In genomic region chr12:120836119-120836684, GRCh38 we compare ENCODE assay signal across 1 cellular context.
TF ChIP-seq lines count a peak whose summit lies in the region.

No MANE protein-coding gene starts in this region.

TF ChIP-seq in GM23338, 12 proteins besides CTCF, POLR2A, EP300 and RAD21 (continued from another document):
- TF ChIP-seq, protein P1, sequence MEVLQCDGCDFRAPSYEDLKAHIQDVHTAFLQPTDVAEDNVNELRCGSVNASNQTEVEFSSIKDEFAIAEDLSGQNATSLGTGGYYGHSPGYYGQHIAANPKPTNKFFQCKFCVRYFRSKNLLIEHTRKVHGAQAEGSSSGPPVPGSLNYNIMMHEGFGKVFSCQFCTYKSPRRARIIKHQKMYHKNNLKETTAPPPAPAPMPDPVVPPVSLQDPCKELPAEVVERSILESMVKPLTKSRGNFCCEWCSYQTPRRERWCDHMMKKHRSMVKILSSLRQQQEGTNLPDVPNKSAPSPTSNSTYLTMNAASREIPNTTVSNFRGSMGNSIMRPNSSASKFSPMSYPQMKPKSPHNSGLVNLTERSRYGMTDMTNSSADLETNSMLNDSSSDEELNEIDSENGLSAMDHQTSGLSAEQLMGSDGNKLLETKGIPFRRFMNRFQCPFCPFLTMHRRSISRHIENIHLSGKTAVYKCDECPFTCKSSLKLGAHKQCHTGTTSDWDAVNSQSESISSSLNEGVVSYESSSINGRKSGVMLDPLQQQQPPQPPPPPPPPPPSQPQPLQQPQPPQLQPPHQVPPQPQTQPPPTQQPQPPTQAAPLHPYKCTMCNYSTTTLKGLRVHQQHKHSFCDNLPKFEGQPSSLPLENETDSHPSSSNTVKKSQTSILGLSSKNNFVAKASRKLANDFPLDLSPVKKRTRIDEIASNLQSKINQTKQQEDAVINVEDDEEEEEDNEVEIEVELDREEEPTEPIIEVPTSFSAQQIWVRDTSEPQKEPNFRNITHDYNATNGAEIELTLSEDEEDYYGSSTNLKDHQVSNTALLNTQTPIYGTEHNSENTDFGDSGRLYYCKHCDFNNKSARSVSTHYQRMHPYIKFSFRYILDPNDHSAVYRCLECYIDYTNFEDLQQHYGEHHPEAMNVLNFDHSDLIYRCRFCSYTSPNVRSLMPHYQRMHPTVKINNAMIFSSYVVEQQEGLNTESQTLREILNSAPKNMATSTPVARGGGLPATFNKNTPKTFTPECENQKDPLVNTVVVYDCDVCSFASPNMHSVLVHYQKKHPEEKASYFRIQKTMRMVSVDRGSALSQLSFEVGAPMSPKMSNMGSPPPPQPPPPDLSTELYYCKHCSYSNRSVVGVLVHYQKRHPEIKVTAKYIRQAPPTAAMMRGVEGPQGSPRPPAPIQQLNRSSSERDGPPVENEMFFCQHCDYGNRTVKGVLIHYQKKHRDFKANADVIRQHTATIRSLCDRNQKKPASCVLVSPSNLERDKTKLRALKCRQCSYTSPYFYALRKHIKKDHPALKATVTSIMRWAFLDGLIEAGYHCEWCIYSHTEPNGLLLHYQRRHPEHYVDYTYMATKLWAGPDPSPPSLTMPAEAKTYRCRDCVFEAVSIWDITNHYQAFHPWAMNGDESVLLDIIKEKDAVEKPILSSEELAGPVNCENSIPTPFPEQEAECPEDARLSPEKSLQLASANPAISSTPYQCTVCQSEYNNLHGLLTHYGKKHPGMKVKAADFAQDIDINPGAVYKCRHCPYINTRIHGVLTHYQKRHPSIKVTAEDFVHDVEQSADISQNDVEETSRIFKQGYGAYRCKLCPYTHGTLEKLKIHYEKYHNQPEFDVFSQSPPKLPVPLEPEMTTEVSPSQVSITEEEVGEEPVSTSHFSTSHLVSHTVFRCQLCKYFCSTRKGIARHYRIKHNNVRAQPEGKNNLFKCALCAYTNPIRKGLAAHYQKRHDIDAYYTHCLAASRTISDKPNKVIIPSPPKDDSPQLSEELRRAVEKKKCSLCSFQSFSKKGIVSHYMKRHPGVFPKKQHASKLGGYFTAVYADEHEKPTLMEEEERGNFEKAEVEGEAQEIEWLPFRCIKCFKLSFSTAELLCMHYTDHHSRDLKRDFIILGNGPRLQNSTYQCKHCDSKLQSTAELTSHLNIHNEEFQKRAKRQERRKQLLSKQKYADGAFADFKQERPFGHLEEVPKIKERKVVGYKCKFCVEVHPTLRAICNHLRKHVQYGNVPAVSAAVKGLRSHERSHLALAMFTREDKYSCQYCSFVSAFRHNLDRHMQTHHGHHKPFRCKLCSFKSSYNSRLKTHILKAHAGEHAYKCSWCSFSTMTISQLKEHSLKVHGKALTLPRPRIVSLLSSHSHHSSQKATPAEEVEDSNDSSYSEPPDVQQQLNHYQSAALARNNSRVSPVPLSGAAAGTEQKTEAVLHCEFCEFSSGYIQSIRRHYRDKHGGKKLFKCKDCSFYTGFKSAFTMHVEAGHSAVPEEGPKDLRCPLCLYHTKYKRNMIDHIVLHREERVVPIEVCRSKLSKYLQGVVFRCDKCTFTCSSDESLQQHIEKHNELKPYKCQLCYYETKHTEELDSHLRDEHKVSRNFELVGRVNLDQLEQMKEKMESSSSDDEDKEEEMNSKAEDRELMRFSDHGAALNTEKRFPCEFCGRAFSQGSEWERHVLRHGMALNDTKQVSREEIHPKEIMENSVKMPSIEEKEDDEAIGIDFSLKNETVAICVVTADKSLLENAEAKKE (CRISPR knock-in tag; IDR thresholded peaks at IDR 0.05): peak; percentile 66; the same call in 1 of the 2 replicates
- TF ChIP-seq POLR2AphosphoS5 (IDR thresholded peaks at IDR 0.05; ENCODE audit: low read depth): no peak
